8 cellular contexts compared by ENCODE assay signal in genomic region chr10:117653170-117653515, GRCh38.
A peak's percentile ranks its signal among the peaks of the same experiment; 100 is the strongest.
DNase-seq lines count a peak whose midpoint lies in the region; ATAC-seq and TF ChIP-seq lines count a peak whose summit lies in the region.

No MANE protein-coding gene starts in this region.

- DNase-seq in GM10248 (ENCODE audit: extremely low spot score) (peak; percentile 78), astrocyte of the spinal cord (ENCODE audit: low read depth, low spot score) (peak; percentile 94), esophagus squamous epithelium (lab: John Stamatoyannopoulos, UW) (no peak), dorsolateral prefrontal cortex (no peak), mucosa of descending colon (no peak)
- DNase-seq in stimulated activated CD4-positive, alpha-beta T cell treated with anti-CD3 and anti-CD28 coated beads, TNF-alpha, amount 100 ng/mL, for 24 hours (ENCODE audit: low read depth in 3 of 3), result peak; percentile 7 to 22 (median 16)

- TF ChIP-seq POLR2A in esophagus squamous epithelium (IDR thresholded peaks at IDR 0.05), result no peak

- H3K27me3 ChIP-seq in esophagus squamous epithelium (no peaks in the 10 kb centered on the region), dorsolateral prefrontal cortex (peaks cover 0 to 4% (median 0%) of the 10 kb centered on the region in 45 donors)

- H3K4me3 ChIP-seq in astrocyte of the spinal cord (ENCODE audit: low read depth, low read length) (no peak overlapping the region), esophagus squamous epithelium (no peak overlapping the region), dorsolateral prefrontal cortex (no peak overlapping the region), mucosa of descending colon (no peak overlapping the region)

- H3K9me3 ChIP-seq in esophagus squamous epithelium, result peaks cover 0 to 8% (median 6%) of the 10 kb centered on the region in 3 donors
- H3K9me3 ChIP-seq in mucosa of descending colon, result no peaks in the 10 kb centered on the region

- intact Hi-C loops in esophagus squamous epithelium (cut with DNase I), result no loop called here
- intact Hi-C loops in dorsolateral prefrontal cortex (cut with DNase I), result no loop called here
- intact Hi-C loops in mucosa of descending colon (cut with DNase I, micrococcal nuclease), result no loop called here

- no peak for TF ChIP-seq CTCF in GM10248 (IDR thresholded peaks at IDR 0.05; ENCODE audit: control extremely low read depth, extremely low read depth, low read depth, missing control alignments)
- no peak for TF ChIP-seq CTCF in astrocyte of the spinal cord (IDR thresholded peaks at IDR 0.05; ENCODE audit: low read depth, low read length)
- TF ChIP-seq CTCF in esophagus squamous epithelium (IDR thresholded peaks at IDR 0.05), result no peak
- no peak for TF ChIP-seq CTCF in dorsolateral prefrontal cortex (IDR thresholded peaks at IDR 0.05 in 54 of 56, conservative IDR thresholded peaks at IDR 0.05 in 2 of 56; ENCODE audit: low read depth in 1 of 56, partially characterized antibody in 56 of 56)
- TF ChIP-seq CTCF in mucosa of descending colon (IDR thresholded peaks at IDR 0.05), result no peak

- in situ Hi-C loops in astrocyte of the spinal cord (cut with HindIII; ENCODE audit: low sequenced_read_pairs), result no loop called here

- ATAC-seq in GM21447 (IDR thresholded peaks at IDR 0.05; ENCODE audit: unreplicated experiment) (peak; percentile 79), HG03558 (IDR thresholded peaks at IDR 0.05; ENCODE audit: extremely low read depth, unreplicated experiment) (peak; percentile 71), mucosa of descending colon (no peak)

- CTCF ChIA-PET in GM10248 (lab: Yijun Ruan, JAX), result interaction anchor here (0.8 to 2.2 kb wide), 5 partner anchors 10 to 225 kb away, joined by 3 to 5 read pairs (median 3); no protein-coding TSS in a partner anchor

- no peaks in the 10 kb centered on the region for H3K36me3 ChIP-seq in esophagus squamous epithelium
- H3K36me3 ChIP-seq in mucosa of descending colon (ENCODE audit: low read depth), result no peaks in the 10 kb centered on the region

- POLR2A ChIA-PET in GM10248 (lab: Yijun Ruan, JAX), result no interaction called here

- peaks cover 0 to 9% (median 0%) of the 10 kb centered on the region in 3 donors for H3K4me1 ChIP-seq in esophagus squamous epithelium
- no peaks in the 10 kb centered on the region for H3K4me1 ChIP-seq in mucosa of descending colon (ENCODE audit: low read depth)

- H3K27ac ChIP-seq in esophagus squamous epithelium (no peak overlapping the region), dorsolateral prefrontal cortex (no peak overlapping the region)

Comparison
In these comparisons a context has a peak if more than half of its experiments do, and no peak if none do; other contexts are left out.
1. DNase-seq: peak in GM10248 (single experiment), astrocyte of the spinal cord (single experiment) and stimulated activated CD4-positive, alpha-beta T cell treated with anti-CD3 and anti-CD28 coated beads, TNF-alpha, amount 100 ng/mL, for 24 hours (3 of 3); none in esophagus squamous epithelium (single experiment), dorsolateral prefrontal cortex (0 of 10) and mucosa of descending colon (0 of 3).